ENCODE assay signal across 1 cellular context in the genomic region with DNA sequence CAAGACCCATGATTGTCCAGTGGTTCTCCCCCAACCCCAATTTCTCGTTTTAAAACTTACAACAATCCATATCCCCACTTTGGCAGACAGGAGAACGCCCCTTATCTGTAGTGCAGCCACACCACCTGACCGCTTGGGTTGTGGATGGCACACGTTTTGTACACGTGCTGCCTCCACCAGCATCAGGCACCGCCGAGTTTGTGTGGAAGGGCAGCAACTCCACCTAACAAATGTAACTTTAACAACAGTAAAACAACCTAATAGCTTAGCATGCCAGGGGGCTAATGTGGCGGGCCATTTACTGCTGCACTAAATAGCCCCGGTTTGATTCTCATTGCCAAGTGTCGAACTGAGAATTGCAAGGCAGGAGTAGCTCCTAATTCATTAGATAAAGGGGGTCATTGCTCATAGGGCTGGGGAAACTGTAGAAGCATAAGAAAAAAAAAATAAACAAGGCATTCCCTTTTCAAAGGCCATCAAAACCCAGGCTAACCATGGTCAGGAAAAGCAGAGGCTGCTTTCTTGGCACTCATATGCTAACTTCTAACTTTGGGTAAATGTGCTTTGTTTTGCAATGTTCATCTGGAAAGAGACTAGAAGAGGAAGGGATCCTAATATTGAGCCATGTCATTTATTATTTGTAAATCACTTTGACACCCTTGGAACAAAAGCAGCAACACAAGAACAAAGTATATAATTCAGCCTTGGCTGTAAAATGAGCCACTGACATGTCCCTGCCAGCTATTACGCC.
TF ChIP-seq lines count a peak whose summit lies in the region.

No MANE protein-coding gene starts in this region.

TF ChIP-seq in GM23338, 12 proteins besides CTCF, POLR2A, EP300 and RAD21 (continued from another document):
- no peak for TF ChIP-seq JUNB (IDR thresholded peaks at IDR 0.05; ENCODE audit: unreplicated experiment)
- TF ChIP-seq POLR2AphosphoS5 (IDR thresholded peaks at IDR 0.05; ENCODE audit: low read depth), result no peak
- TF ChIP-seq ZNF114 (CRISPR knock-in tag; IDR thresholded peaks at IDR 0.05), result no peak
- TF ChIP-seq, protein P1, sequence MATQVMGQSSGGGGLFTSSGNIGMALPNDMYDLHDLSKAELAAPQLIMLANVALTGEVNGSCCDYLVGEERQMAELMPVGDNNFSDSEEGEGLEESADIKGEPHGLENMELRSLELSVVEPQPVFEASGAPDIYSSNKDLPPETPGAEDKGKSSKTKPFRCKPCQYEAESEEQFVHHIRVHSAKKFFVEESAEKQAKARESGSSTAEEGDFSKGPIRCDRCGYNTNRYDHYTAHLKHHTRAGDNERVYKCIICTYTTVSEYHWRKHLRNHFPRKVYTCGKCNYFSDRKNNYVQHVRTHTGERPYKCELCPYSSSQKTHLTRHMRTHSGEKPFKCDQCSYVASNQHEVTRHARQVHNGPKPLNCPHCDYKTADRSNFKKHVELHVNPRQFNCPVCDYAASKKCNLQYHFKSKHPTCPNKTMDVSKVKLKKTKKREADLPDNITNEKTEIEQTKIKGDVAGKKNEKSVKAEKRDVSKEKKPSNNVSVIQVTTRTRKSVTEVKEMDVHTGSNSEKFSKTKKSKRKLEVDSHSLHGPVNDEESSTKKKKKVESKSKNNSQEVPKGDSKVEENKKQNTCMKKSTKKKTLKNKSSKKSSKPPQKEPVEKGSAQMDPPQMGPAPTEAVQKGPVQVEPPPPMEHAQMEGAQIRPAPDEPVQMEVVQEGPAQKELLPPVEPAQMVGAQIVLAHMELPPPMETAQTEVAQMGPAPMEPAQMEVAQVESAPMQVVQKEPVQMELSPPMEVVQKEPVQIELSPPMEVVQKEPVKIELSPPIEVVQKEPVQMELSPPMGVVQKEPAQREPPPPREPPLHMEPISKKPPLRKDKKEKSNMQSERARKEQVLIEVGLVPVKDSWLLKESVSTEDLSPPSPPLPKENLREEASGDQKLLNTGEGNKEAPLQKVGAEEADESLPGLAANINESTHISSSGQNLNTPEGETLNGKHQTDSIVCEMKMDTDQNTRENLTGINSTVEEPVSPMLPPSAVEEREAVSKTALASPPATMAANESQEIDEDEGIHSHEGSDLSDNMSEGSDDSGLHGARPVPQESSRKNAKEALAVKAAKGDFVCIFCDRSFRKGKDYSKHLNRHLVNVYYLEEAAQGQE (IDR thresholded peaks at IDR 0.05; ENCODE audit: unreplicated experiment), result no peak
- TF ChIP-seq, protein P2, sequence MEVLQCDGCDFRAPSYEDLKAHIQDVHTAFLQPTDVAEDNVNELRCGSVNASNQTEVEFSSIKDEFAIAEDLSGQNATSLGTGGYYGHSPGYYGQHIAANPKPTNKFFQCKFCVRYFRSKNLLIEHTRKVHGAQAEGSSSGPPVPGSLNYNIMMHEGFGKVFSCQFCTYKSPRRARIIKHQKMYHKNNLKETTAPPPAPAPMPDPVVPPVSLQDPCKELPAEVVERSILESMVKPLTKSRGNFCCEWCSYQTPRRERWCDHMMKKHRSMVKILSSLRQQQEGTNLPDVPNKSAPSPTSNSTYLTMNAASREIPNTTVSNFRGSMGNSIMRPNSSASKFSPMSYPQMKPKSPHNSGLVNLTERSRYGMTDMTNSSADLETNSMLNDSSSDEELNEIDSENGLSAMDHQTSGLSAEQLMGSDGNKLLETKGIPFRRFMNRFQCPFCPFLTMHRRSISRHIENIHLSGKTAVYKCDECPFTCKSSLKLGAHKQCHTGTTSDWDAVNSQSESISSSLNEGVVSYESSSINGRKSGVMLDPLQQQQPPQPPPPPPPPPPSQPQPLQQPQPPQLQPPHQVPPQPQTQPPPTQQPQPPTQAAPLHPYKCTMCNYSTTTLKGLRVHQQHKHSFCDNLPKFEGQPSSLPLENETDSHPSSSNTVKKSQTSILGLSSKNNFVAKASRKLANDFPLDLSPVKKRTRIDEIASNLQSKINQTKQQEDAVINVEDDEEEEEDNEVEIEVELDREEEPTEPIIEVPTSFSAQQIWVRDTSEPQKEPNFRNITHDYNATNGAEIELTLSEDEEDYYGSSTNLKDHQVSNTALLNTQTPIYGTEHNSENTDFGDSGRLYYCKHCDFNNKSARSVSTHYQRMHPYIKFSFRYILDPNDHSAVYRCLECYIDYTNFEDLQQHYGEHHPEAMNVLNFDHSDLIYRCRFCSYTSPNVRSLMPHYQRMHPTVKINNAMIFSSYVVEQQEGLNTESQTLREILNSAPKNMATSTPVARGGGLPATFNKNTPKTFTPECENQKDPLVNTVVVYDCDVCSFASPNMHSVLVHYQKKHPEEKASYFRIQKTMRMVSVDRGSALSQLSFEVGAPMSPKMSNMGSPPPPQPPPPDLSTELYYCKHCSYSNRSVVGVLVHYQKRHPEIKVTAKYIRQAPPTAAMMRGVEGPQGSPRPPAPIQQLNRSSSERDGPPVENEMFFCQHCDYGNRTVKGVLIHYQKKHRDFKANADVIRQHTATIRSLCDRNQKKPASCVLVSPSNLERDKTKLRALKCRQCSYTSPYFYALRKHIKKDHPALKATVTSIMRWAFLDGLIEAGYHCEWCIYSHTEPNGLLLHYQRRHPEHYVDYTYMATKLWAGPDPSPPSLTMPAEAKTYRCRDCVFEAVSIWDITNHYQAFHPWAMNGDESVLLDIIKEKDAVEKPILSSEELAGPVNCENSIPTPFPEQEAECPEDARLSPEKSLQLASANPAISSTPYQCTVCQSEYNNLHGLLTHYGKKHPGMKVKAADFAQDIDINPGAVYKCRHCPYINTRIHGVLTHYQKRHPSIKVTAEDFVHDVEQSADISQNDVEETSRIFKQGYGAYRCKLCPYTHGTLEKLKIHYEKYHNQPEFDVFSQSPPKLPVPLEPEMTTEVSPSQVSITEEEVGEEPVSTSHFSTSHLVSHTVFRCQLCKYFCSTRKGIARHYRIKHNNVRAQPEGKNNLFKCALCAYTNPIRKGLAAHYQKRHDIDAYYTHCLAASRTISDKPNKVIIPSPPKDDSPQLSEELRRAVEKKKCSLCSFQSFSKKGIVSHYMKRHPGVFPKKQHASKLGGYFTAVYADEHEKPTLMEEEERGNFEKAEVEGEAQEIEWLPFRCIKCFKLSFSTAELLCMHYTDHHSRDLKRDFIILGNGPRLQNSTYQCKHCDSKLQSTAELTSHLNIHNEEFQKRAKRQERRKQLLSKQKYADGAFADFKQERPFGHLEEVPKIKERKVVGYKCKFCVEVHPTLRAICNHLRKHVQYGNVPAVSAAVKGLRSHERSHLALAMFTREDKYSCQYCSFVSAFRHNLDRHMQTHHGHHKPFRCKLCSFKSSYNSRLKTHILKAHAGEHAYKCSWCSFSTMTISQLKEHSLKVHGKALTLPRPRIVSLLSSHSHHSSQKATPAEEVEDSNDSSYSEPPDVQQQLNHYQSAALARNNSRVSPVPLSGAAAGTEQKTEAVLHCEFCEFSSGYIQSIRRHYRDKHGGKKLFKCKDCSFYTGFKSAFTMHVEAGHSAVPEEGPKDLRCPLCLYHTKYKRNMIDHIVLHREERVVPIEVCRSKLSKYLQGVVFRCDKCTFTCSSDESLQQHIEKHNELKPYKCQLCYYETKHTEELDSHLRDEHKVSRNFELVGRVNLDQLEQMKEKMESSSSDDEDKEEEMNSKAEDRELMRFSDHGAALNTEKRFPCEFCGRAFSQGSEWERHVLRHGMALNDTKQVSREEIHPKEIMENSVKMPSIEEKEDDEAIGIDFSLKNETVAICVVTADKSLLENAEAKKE (CRISPR knock-in tag; IDR thresholded peaks at IDR 0.05), result no peak
- TF ChIP-seq STAT1 (IDR thresholded peaks at IDR 0.05; ENCODE audit: unreplicated experiment), result no peak
- TF ChIP-seq CREB1 (CRISPR knock-in tag; IDR thresholded peaks at IDR 0.05; ENCODE audit: low read depth), result no peak
- TF ChIP-seq EZH2 (IDR thresholded peaks at IDR 0.05; ENCODE audit: low read depth, unreplicated experiment), result no peak
